In the genomic region with DNA sequence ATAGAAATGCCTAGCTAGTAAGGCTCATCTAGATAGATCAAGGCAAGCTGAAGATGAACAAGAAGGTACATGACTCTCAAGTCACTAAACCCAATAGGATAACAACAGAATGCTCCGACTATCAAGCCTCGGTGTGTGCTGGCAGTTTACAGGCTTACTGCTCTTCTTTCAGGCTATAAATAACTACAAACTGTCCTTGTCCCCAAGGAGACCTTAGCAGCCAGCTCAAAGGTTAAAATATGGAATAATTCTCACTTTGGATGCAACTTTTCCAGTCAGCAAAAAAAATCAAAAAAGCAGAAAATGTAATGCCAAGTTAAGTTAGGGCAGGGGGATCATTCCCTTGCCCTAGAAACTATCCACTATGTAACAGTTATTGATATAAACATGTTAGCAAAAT, we compare ENCODE assay signal across 18 cellular contexts. TPM values are rescaled to one million over a fixed set of nuclear protein-coding genes. Genes with fewer than 3 reads are reported as not detected.
DNase-seq lines count a peak whose midpoint lies in the region; ATAC-seq and TF ChIP-seq lines count a peak whose summit lies in the region.
"Had no signal": no experiment of that assay in that cellular context is flagged by ENCODE, and none has a peak within 500 bp of the region (broad histone marks: within the 10 kb centered on the region; RNA-seq: fewer than 3 reads in every experiment).

No MANE protein-coding gene starts in this region.

- H3K27ac ChIP-seq in HUES48 (ENCODE audit: low read depth, low read length), result peak overlapping the region; percentile 43
- H3K27ac ChIP-seq in dorsolateral prefrontal cortex, result peak overlapping the region in 35 of 59 donors; percentile 3 to 77 (median 47)
- peak overlapping the region in 12 of 21 experiments; percentile 6 to 73 (median 36) for H3K27ac ChIP-seq in skin epidermis

- H3K27ac Mint-ChIP-seq in type B pancreatic cell, result no peak overlapping the region
- H3K27ac Mint-ChIP-seq in activated CD4-positive, alpha-beta memory T cell treated with anti-CD3 and anti-CD28 coated beads for 36 hours, result no peak overlapping the region
- H3K27ac Mint-ChIP-seq: activated CD8-positive, alpha-beta T cell treated with anti-CD3 and anti-CD28 coated beads, Interleukin-2, amount 10 ng/mL, durations not matched to agents 7 days and 5 days had no signal

- intact Hi-C loops in dorsolateral prefrontal cortex (cut with DNase I), result no loop called here
- intact Hi-C loops in activated CD4-positive, alpha-beta memory T cell treated with anti-CD3 and anti-CD28 coated beads for 36 hours (cut with micrococcal nuclease), result no loop called here

- H3K9me3 Mint-ChIP-seq in type B pancreatic cell, result no peaks in the 10 kb centered on the region
- H3K9me3 Mint-ChIP-seq in activated CD4-positive, alpha-beta memory T cell treated with anti-CD3 and anti-CD28 coated beads for 36 hours, result no peaks in the 10 kb centered on the region
- H3K9me3 Mint-ChIP-seq: neural crest cell had no signal

- peaks cover 30% of the 10 kb centered on the region for H3K4me1 Mint-ChIP-seq in type B pancreatic cell (ENCODE audit: unreplicated experiment)
- peaks cover 54% of the 10 kb centered on the region for H3K4me1 Mint-ChIP-seq in activated CD4-positive, alpha-beta memory T cell treated with anti-CD3 and anti-CD28 coated beads for 36 hours (ENCODE audit: low read depth)

- H3K9ac ChIP-seq in HUES48 (ENCODE audit: low read depth, low read length), result no peak overlapping the region
- H3K9ac ChIP-seq: SK-N-SH had no signal

- no peak overlapping the region for H3K4me3 Mint-ChIP-seq in type B pancreatic cell
- H3K4me3 Mint-ChIP-seq in activated CD4-positive, alpha-beta memory T cell treated with anti-CD3 and anti-CD28 coated beads for 36 hours, result no peak overlapping the region
- H3K4me3 Mint-ChIP-seq: activated CD8-positive, alpha-beta T cell treated with anti-CD3 and anti-CD28 coated beads, Interleukin-2, amount 10 ng/mL, durations not matched to agents 7 days and 5 days; neural crest cell had no signal

- H3K36me3 Mint-ChIP-seq in type B pancreatic cell, result peaks cover 3% of the 10 kb centered on the region
- peaks cover 4% of the 10 kb centered on the region for H3K36me3 Mint-ChIP-seq in activated CD4-positive, alpha-beta memory T cell treated with anti-CD3 and anti-CD28 coated beads for 36 hours

- ATAC-seq in left lobe of liver, result peak; percentile 44
- ATAC-seq: activated CD8-positive, alpha-beta T cell treated with anti-CD3 and anti-CD28 coated beads, Interleukin-2, amount 10 ng/mL, durations not matched to agents 7 days and 5 days; stimulated activated naive CD8-positive, alpha-beta T cell treated with anti-CD3 and anti-CD28 coated beads, Interleukin-15, Interleukin-2, amounts not matched to agents 100 U/mL and 50 U/mL, for 24 hours had no signal

- no peaks in the 10 kb centered on the region for H3K9me3 ChIP-seq in HUES48 (ENCODE audit: control insufficient read depth, insufficient read depth, low read length)
- H3K9me3 ChIP-seq: SK-N-SH had no signal

- CTCF ChIA-PET in activated CD4-positive, alpha-beta memory T cell treated with anti-CD3 and anti-CD28 coated beads for 36 hours (lab: Charles Lee), result interaction anchor here (1.3 kb wide), 1 partner anchor 66 kb away, joined by 3 read pairs; no protein-coding TSS in a partner anchor

- DNase-seq in dorsolateral prefrontal cortex (no peak), left lobe of liver (ENCODE audit: low spot score) (no peak), type B pancreatic cell (ENCODE audit: extremely low spot score, unreplicated experiment) (no peak), NCI-H1694 (lab: John Stamatoyannopoulos, UW) (no peak), foreskin melanocyte (no peak)
- DNase-seq in activated CD4-positive, alpha-beta memory T cell treated with anti-CD3 and anti-CD28 coated beads for 36 hours, result no peak
- DNase-seq: activated CD8-positive, alpha-beta T cell treated with anti-CD3 and anti-CD28 coated beads, Interleukin-2, amount 10 ng/mL, durations not matched to agents 7 days and 5 days; activated effector memory CD4-positive, alpha-beta T cell treated with Interleukin-2 at 50 U/mL for 16 hours; hippocampal formation; NCI-H1048; NCI-H2227 treated with DMSO at 0.1 percent for 48 hours; SK-N-SH; small intestine; stimulated activated naive CD8-positive, alpha-beta T cell treated with anti-CD3 and anti-CD28 coated beads, Interleukin-15, Interleukin-2, amounts not matched to agents 100 U/mL and 50 U/mL, for 24 hours had no signal

- TF ChIP-seq CTCF in dorsolateral prefrontal cortex (IDR thresholded peaks at IDR 0.05 in 54 of 56, conservative IDR thresholded peaks at IDR 0.05 in 2 of 56; ENCODE audit: low read depth in 1 of 56, partially characterized antibody in 56 of 56) (no peak), type B pancreatic cell (conservative IDR thresholded peaks at IDR 0.05) (no peak)

- POLR2A ChIA-PET in activated CD4-positive, alpha-beta memory T cell treated with anti-CD3 and anti-CD28 coated beads for 36 hours (lab: Charles Lee), result no interaction called here

- H3K4me1 ChIP-seq in HUES48 (ENCODE audit: control insufficient read depth, insufficient read depth, low read length), result peaks cover 17% of the 10 kb centered on the region

- H3K4me3 ChIP-seq in HUES48 (ENCODE audit: low read depth, low read length) (no peak overlapping the region), dorsolateral prefrontal cortex (no peak overlapping the region), skin epidermis (no peak overlapping the region)

- H3K27me3 ChIP-seq in HUES48 (ENCODE audit: control insufficient read depth, insufficient read depth, low read length) (no peaks in the 10 kb centered on the region), dorsolateral prefrontal cortex (no peaks in the 10 kb centered on the region)

- no peaks in the 10 kb centered on the region for H3K36me3 ChIP-seq in HUES48 (ENCODE audit: control insufficient read depth, insufficient read depth, low read length)

- no peaks in the 10 kb centered on the region for H3K27me3 Mint-ChIP-seq in type B pancreatic cell
- no peaks in the 10 kb centered on the region for H3K27me3 Mint-ChIP-seq in activated CD4-positive, alpha-beta memory T cell treated with anti-CD3 and anti-CD28 coated beads for 36 hours

RNA-seq across cellular contexts. Expression of a gene that starts 44.6 kb away (rescaled TPM):
- 100 to 1,000 TPM in 77 of 120 experiments, 10 to 100 TPM in 43; 75.2 to 140 (median 105) TPM for total RNA-seq in dorsolateral prefrontal cortex
- total RNA-seq in left lobe of liver, result 31.3 TPM
- total RNA-seq in type B pancreatic cell (ENCODE audit: low replicate concordance), result 50.5 and 67.7 TPM in 2 replicates
- total RNA-seq in activated CD4-positive, alpha-beta memory T cell treated with anti-CD3 and anti-CD28 coated beads for 36 hours, result 10 to 100 TPM; 53.4 to 60.0 TPM

RNA-seq across cellular contexts. Expression of a gene that starts 57.6 kb away (rescaled TPM):
- total RNA-seq in dorsolateral prefrontal cortex (10 to 100 TPM in 117 of 120 experiments, 1 to 10 TPM in 3; 8.9 to 36.3 (median 18.6) TPM), left lobe of liver (0.08 TPM), type B pancreatic cell (ENCODE audit: low replicate concordance) (0.45 and 0.46 TPM in 2 replicates)
- total RNA-seq in activated CD4-positive, alpha-beta memory T cell treated with anti-CD3 and anti-CD28 coated beads for 36 hours, result under 1 TPM in 1 of 2 experiments, not detected in 1; 0.10 TPM
- total RNA-seq: activated CD8-positive, alpha-beta T cell treated with anti-CD3 and anti-CD28 coated beads, Interleukin-2, amount 10 ng/mL, durations not matched to agents 7 days and 5 days; OCI-LY7 had no signal
